ENCODE assay signal across 9 cellular contexts in genomic region chr2:8551622-8552074, GRCh38.
DNase-seq lines count a peak whose midpoint lies in the region; ATAC-seq and TF ChIP-seq lines count a peak whose summit lies in the region.
"Had no signal": no experiment of that assay in that cellular context is flagged by ENCODE, and none has a peak within 500 bp of the region (broad histone marks: within the 10 kb centered on the region; RNA-seq: fewer than 3 reads in every experiment).

No MANE protein-coding gene starts in this region.

- DNase-seq in activated CD8-positive, alpha-beta memory T cell treated with anti-CD3 and anti-CD28 coated beads for 24 hours = peak; percentile 75
- DNase-seq in sciatic nerve (ENCODE audit: low spot score) (peak; percentile 26), brain microvascular endothelial cell (no peak), OCI-M2 (lab: John Stamatoyannopoulos, UW; ENCODE audit: unreplicated experiment) (no peak), NCI-H774 (lab: John Stamatoyannopoulos, UW) (no peak), COLO668 (lab: John Stamatoyannopoulos, UW; ENCODE audit: unreplicated experiment) (no peak)
- DNase-seq: NCI-H1105 had no signal

- no peaks in the 10 kb centered on the region for H3K27me3 ChIP-seq in brain microvascular endothelial cell (replicated peaks)

- no peaks in the 10 kb centered on the region for H3K36me3 ChIP-seq in brain microvascular endothelial cell (replicated peaks)

- in situ Hi-C loops in brain microvascular endothelial cell (cut with HindIII; ENCODE audit: low pct_ligation_motif_present, low sequenced_read_pairs) = no loop called here

- ATAC-seq in GM19023 (IDR thresholded peaks at IDR 0.05; ENCODE audit: unreplicated experiment) = peak; percentile 51
- peak; percentile 54 for ATAC-seq in HG02798 (IDR thresholded peaks at IDR 0.05; ENCODE audit: poor library complexity, unreplicated experiment)
- no peak for ATAC-seq in sciatic nerve

- no peak overlapping the region for H3K4me3 ChIP-seq in brain microvascular endothelial cell (ENCODE audit: low read depth, low read length)

- intact Hi-C loops in sciatic nerve (cut with DNase I) = no loop called here

- no peak overlapping the region for H3K27ac ChIP-seq in brain microvascular endothelial cell

- no peak for TF ChIP-seq CTCF in brain microvascular endothelial cell (IDR thresholded peaks at IDR 0.05; ENCODE audit: low read depth, low read length, missing control alignments)

Comparison
In these comparisons a context has a peak if more than half of its experiments do, and no peak if none do; other contexts are left out.
1. DNase-seq: peak in activated CD8-positive, alpha-beta memory T cell treated with anti-CD3 and anti-CD28 coated beads for 24 hours (single experiment) and sciatic nerve (single experiment); none in brain microvascular endothelial cell (single experiment), OCI-M2 (single experiment), NCI-H774 (single experiment) and COLO668 (single experiment).